20 cellular contexts compared by ENCODE assay signal in genomic region chr19:4305659-4306058, GRCh38. TPM values are rescaled to one million over a fixed set of nuclear protein-coding genes. Genes with fewer than 3 reads are reported as not detected.
A peak's percentile ranks its signal among the peaks of the same experiment; 100 is the strongest.
DNase-seq lines count a peak whose midpoint lies in the region; ATAC-seq and TF ChIP-seq lines count a peak whose summit lies in the region.
"Had no signal": no experiment of that assay in that cellular context is flagged by ENCODE, and none has a peak within 500 bp of the region (broad histone marks: within the 10 kb centered on the region; RNA-seq: fewer than 3 reads in every experiment).

No MANE protein-coding gene starts in this region.

- H3K9me3 ChIP-seq in BLaER1: peaks cover 6% of the 10 kb centered on the region; the same call in 1 of the 2 replicates
- H3K9me3 ChIP-seq in H9 (ENCODE audit: control insufficient read depth, low read depth, low read length): no peaks in the 10 kb centered on the region
- H3K9me3 ChIP-seq in naive thymus-derived CD4-positive, alpha-beta T cell (ENCODE audit: control insufficient read depth in 2 of 3, low read length in 3 of 3): no peaks in the 10 kb centered on the region
- H3K9me3 ChIP-seq: adrenal gland, testis had no signal

- no peaks in the 10 kb centered on the region; a peak in 1 of 5 replicates for H3K9me3 Mint-ChIP-seq in H9
- no peaks in the 10 kb centered on the region for H3K9me3 Mint-ChIP-seq in activated naive CD8-positive, alpha-beta T cell treated with anti-CD3 and anti-CD28 coated beads, Interleukin-2, amount 10 ng/mL, durations not matched to agents 7 days and 5 days
- H3K9me3 Mint-ChIP-seq in naive thymus-derived CD4-positive, alpha-beta T cell: no peaks in the 10 kb centered on the region

- H3K4me2 ChIP-seq in BLaER1 (peak overlapping the region; percentile 37; the same call in 1 of the 2 replicates), H9 (ENCODE audit: insufficient read depth, insufficient read length, low read length) (no peak overlapping the region)

- H2AFZ ChIP-seq in H9 (ENCODE audit: low read length): no peak overlapping the region

- no peak overlapping the region for H2BK5ac ChIP-seq in H9 (ENCODE audit: insufficient read length, low read length)

- H3K56ac ChIP-seq in H9 (ENCODE audit: insufficient read length, low read depth, low read length): no peak overlapping the region

- H3T11ph ChIP-seq in H9 (ENCODE audit: low read length): no peak overlapping the region

- no peaks in the 10 kb centered on the region for H3K79me2 ChIP-seq in H9 (ENCODE audit: insufficient read depth, low read length)

- no peak overlapping the region for H2BK15ac ChIP-seq in H9 (ENCODE audit: low read depth, low read length)

- POLR2A ChIA-PET in activated naive CD8-positive, alpha-beta T cell treated with anti-CD3 and anti-CD28 coated beads, Interleukin-2, amount 10 ng/mL, durations not matched to agents 7 days and 5 days (lab: Charles Lee): interaction anchor here (1.5 kb wide), 1 partner anchor 37 kb away, joined by 4 read pairs; no protein-coding TSS in a partner anchor
- POLR2A ChIA-PET in naive thymus-derived CD4-positive, alpha-beta T cell (lab: Charles Lee): no interaction called here

- no peaks in the 10 kb centered on the region for H3K23me2 ChIP-seq in H9 (ENCODE audit: insufficient read length, low read depth, low read length, poor library complexity, severe bottlenecking)

- H2BK12ac ChIP-seq in H9 (ENCODE audit: insufficient read length, low read depth, low read length): no peak overlapping the region

- TF ChIP-seq CTCF in H9 (conservative IDR thresholded peaks at IDR 0.05): no peak

- no peak overlapping the region for H4K91ac ChIP-seq in H9 (ENCODE audit: insufficient read length, low read depth, low read length)

- H3K9ac ChIP-seq in BLaER1 (no peak overlapping the region), H9 (ENCODE audit: extremely low read depth, insufficient read length, low read length) (no peak overlapping the region)

- peaks cover 10 to 20% of the 10 kb centered on the region in 2 experiments for H3K4me1 Mint-ChIP-seq in H9
- H3K4me1 Mint-ChIP-seq in activated naive CD8-positive, alpha-beta T cell treated with anti-CD3 and anti-CD28 coated beads, Interleukin-2, amount 10 ng/mL, durations not matched to agents 7 days and 5 days: peaks cover 19% of the 10 kb centered on the region
- H3K4me1 Mint-ChIP-seq in naive thymus-derived CD4-positive, alpha-beta T cell: peaks cover 4 to 37% (median 29%) of the 10 kb centered on the region in 7 donors

- H2BK120ac ChIP-seq in H9 (ENCODE audit: low read depth, low read length, poor library complexity, severe bottlenecking): no peak overlapping the region

- no peak overlapping the region for H2AK5ac ChIP-seq in H9 (ENCODE audit: insufficient read length, low read length)

- no peak overlapping the region for H4K5ac ChIP-seq in H9 (ENCODE audit: insufficient read length, low read depth, low read length)

- H3K4me1 ChIP-seq in BLaER1 (peaks cover 42% of the 10 kb centered on the region), H9 (ENCODE audit: insufficient read depth, low read length) (no peaks in the 10 kb centered on the region)
- H3K4me1 ChIP-seq in naive thymus-derived CD4-positive, alpha-beta T cell (ENCODE audit: control insufficient read depth in 2 of 2, insufficient read depth in 2 of 2, low read length in 2 of 2): peaks cover 4 to 24% of the 10 kb centered on the region in 2 donors
- H3K4me1 ChIP-seq: adrenal gland, foreskin keratinocyte, testis had no signal

- peaks cover 20 to 47% (median 40%) of the 10 kb centered on the region in 3 experiments; a peak in 6 of 7 replicates for H3K36me3 Mint-ChIP-seq in H9 (ENCODE audit: insufficient read depth in 1 of 3, low read depth in 3 of 3)
- H3K36me3 Mint-ChIP-seq in activated naive CD8-positive, alpha-beta T cell treated with anti-CD3 and anti-CD28 coated beads, Interleukin-2, amount 10 ng/mL, durations not matched to agents 7 days and 5 days: peaks cover 14% of the 10 kb centered on the region
- peaks cover 0 to 1% (median 0%) of the 10 kb centered on the region in 5 donors for H3K36me3 Mint-ChIP-seq in naive thymus-derived CD4-positive, alpha-beta T cell

- no peak overlapping the region for H3K4ac ChIP-seq in H9 (ENCODE audit: low read depth, low read length)

- no peak for ATAC-seq in activated naive CD8-positive, alpha-beta T cell treated with anti-CD3 and anti-CD28 coated beads, Interleukin-2, amount 10 ng/mL, durations not matched to agents 7 days and 5 days (ENCODE audit: low read depth)
- no peak for ATAC-seq in naive thymus-derived CD4-positive, alpha-beta T cell
- no peak for ATAC-seq in HG03108 (IDR thresholded peaks at IDR 0.05; ENCODE audit: unreplicated experiment)
- ATAC-seq: foreskin keratinocyte, left ventricle myocardium superior had no signal

- H3K14ac ChIP-seq in H9 (ENCODE audit: insufficient read depth, low read length): no peak overlapping the region

- CTCF ChIA-PET in naive thymus-derived CD4-positive, alpha-beta T cell (lab: Charles Lee): interaction anchor here (1.1 kb wide), 1 partner anchor 320 kb away, joined by 3 read pairs; the partner anchor contains the start of gene EEF2

- no peaks in the 10 kb centered on the region for H3K27me3 ChIP-seq in BLaER1
- H3K27me3 ChIP-seq in H9 (ENCODE audit: insufficient read depth, low read length): no peaks in the 10 kb centered on the region
- H3K27me3 ChIP-seq in naive thymus-derived CD4-positive, alpha-beta T cell (ENCODE audit: control insufficient read depth in 2 of 2, insufficient read depth in 2 of 2, low read length in 2 of 2): no peaks in the 10 kb centered on the region
- H3K27me3 ChIP-seq: foreskin keratinocyte, testis had no signal

- H3K79me1 ChIP-seq in H9 (ENCODE audit: insufficient read depth, low read depth, low read length, poor library complexity, severe bottlenecking): no peaks in the 10 kb centered on the region

- intact Hi-C loops in naive thymus-derived CD4-positive, alpha-beta T cell (cut with micrococcal nuclease): no loop called here
- intact Hi-C loops in head of caudate nucleus (cut with DNase I): no loop called here

- no peak overlapping the region for H4K8ac ChIP-seq in H9 (replicated peaks; ENCODE audit: insufficient read length, low read depth, low read length)

- no CpG with 5 or more reads among the region's 16 CpGs for WGBS in H9 (ENCODE audit: extremely low coverage, insufficient read length, low lambda C conversion rate)

- H4K20me1 ChIP-seq in BLaER1: no peaks in the 10 kb centered on the region
- H4K20me1 ChIP-seq in H9 (ENCODE audit: control insufficient read depth, insufficient read depth, insufficient read length): no peaks in the 10 kb centered on the region

- H3K4me3 ChIP-seq in BLaER1: no peak overlapping the region
- no peak overlapping the region for H3K4me3 ChIP-seq in naive thymus-derived CD4-positive, alpha-beta T cell (ENCODE audit: low read length)
- H3K4me3 ChIP-seq: adrenal gland had no signal

- H3K18ac ChIP-seq in H9 (ENCODE audit: insufficient read length, low read depth, low read length): no peak overlapping the region

- no peak overlapping the region for H2BK20ac ChIP-seq in H9 (ENCODE audit: low read depth, low read length, poor library complexity, severe bottlenecking)

- H3K36me3 ChIP-seq in BLaER1: peaks cover 42% of the 10 kb centered on the region
- no peaks in the 10 kb centered on the region for H3K36me3 ChIP-seq in naive thymus-derived CD4-positive, alpha-beta T cell (ENCODE audit: control insufficient read depth in 2 of 3, insufficient read depth in 3 of 3, low read length in 3 of 3)
- H3K36me3 ChIP-seq: adrenal gland had no signal

- H3K23ac ChIP-seq in H9 (ENCODE audit: insufficient read length, low read depth, low read length): no peak overlapping the region

- peak overlapping the region in 2 of 3 experiments; percentile 35 to 62; a peak in 1 of 7 replicates for H3K27ac Mint-ChIP-seq in H9
- no peak overlapping the region for H3K27ac Mint-ChIP-seq in activated naive CD8-positive, alpha-beta T cell treated with anti-CD3 and anti-CD28 coated beads, Interleukin-2, amount 10 ng/mL, durations not matched to agents 7 days and 5 days
- peak overlapping the region in 5 of 9 donors; percentile 23 to 59 (median 45) for H3K27ac Mint-ChIP-seq in naive thymus-derived CD4-positive, alpha-beta T cell

- DNase-seq in H9 (no peak), NCI-H524 (lab: John Stamatoyannopoulos, UW) (no peak), DMS53 treated with DMSO at 0.1 percent for 48 hours (lab: John Stamatoyannopoulos, UW; ENCODE audit: unreplicated experiment) (no peak), head of caudate nucleus (no peak)
- DNase-seq in activated naive CD8-positive, alpha-beta T cell treated with anti-CD3 and anti-CD28 coated beads, Interleukin-2, amount 10 ng/mL, durations not matched to agents 7 days and 5 days: no peak
- peak in 1 of 9 donors; percentile 1 for DNase-seq in naive thymus-derived CD4-positive, alpha-beta T cell
- DNase-seq: adrenal gland, AML-193, cerebellar nuclear complex, DMS 273 treated with DMSO at 0.1 percent for 48 hours, foreskin keratinocyte, left ventricle myocardium superior, retina, testis had no signal

- peaks cover 8% of the 10 kb centered on the region for H3K27me3 Mint-ChIP-seq in H9 (ENCODE audit: low read depth)
- no peaks in the 10 kb centered on the region for H3K27me3 Mint-ChIP-seq in activated naive CD8-positive, alpha-beta T cell treated with anti-CD3 and anti-CD28 coated beads, Interleukin-2, amount 10 ng/mL, durations not matched to agents 7 days and 5 days
- no peaks in the 10 kb centered on the region for H3K27me3 Mint-ChIP-seq in naive thymus-derived CD4-positive, alpha-beta T cell

- H3K27ac ChIP-seq in BLaER1 (no peak overlapping the region), H9 (ENCODE audit: insufficient read length, low read depth, low read length) (no peak overlapping the region)
- H3K27ac ChIP-seq in naive thymus-derived CD4-positive, alpha-beta T cell (ENCODE audit: low read depth, low read length): no peak overlapping the region
- H3K27ac ChIP-seq: adrenal gland, foreskin keratinocyte, testis had no signal

- H3K4me3 Mint-ChIP-seq in H9: peak overlapping the region; percentile 64 to 76
- H3K4me3 Mint-ChIP-seq in activated naive CD8-positive, alpha-beta T cell treated with anti-CD3 and anti-CD28 coated beads, Interleukin-2, amount 10 ng/mL, durations not matched to agents 7 days and 5 days: peak overlapping the region; percentile 71
- H3K4me3 Mint-ChIP-seq in naive thymus-derived CD4-positive, alpha-beta T cell: peak overlapping the region in 9 of 10 donors; percentile 4 to 78 (median 56)

RNA-seq across cellular contexts. Expression of gene FSD1, which starts 1.3 kb away (rescaled TPM):
- total RNA-seq in H9 (2021): 53.6 and 53.9 TPM in 2 replicates
- total RNA-seq in activated naive CD8-positive, alpha-beta T cell treated with anti-CD3 and anti-CD28 coated beads, Interleukin-2, amount 10 ng/mL, durations not matched to agents 7 days and 5 days: 10 to 100 TPM; 20.8 to 21.8 TPM
- 10 to 100 TPM in 1 of 5 experiments, 1 to 10 TPM in 4; 1.8 to 18.9 (median 3.4) TPM for total RNA-seq in naive thymus-derived CD4-positive, alpha-beta T cell
- polyA plus RNA-seq in naive thymus-derived CD4-positive, alpha-beta T cell: 1 to 10 TPM in 1 of 2 donors, under 1 TPM in 1; 0.95 to 2.0 TPM
- total RNA-seq: left ventricle myocardium superior, NCI-H460 had no signal

RNA-seq across cellular contexts. Expression of gene TMIGD2, which starts 3.5 kb away (rescaled TPM):
- total RNA-seq in H9 (2021): 0.26 TPM in 1 of 2 replicates, not detected in the other
- total RNA-seq in activated naive CD8-positive, alpha-beta T cell treated with anti-CD3 and anti-CD28 coated beads, Interleukin-2, amount 10 ng/mL, durations not matched to agents 7 days and 5 days: 10 to 100 TPM; 49.3 to 50.5 TPM
- 10 to 100 TPM; 22.3 to 50.5 (median 40.0) TPM for total RNA-seq in naive thymus-derived CD4-positive, alpha-beta T cell
- polyA plus RNA-seq in naive thymus-derived CD4-positive, alpha-beta T cell: 100 to 1,000 TPM in 1 of 2 donors, 10 to 100 TPM in 1; 99.4 to 107 TPM
- total RNA-seq: foreskin keratinocyte, left ventricle myocardium superior, LHCN-M2, myocyte, NCI-H460 had no signal
- polyA plus RNA-seq: foreskin keratinocyte had no signal

RNA-seq across cellular contexts. Expression of gene SHD, which starts 26.6 kb away (rescaled TPM):
- total RNA-seq in H9 (2021): 2.7 and 4.4 TPM in 2 replicates
- not detected for total RNA-seq in activated naive CD8-positive, alpha-beta T cell treated with anti-CD3 and anti-CD28 coated beads, Interleukin-2, amount 10 ng/mL, durations not matched to agents 7 days and 5 days
- total RNA-seq in naive thymus-derived CD4-positive, alpha-beta T cell: 1 to 10 TPM in 1 of 5 experiments, not detected in 4; 2.3 TPM
- not detected for polyA plus RNA-seq in naive thymus-derived CD4-positive, alpha-beta T cell
- total RNA-seq: foreskin keratinocyte, left ventricle myocardium superior, NCI-H460, OCI-LY7 had no signal
- polyA plus RNA-seq: foreskin keratinocyte had no signal

RNA-seq across cellular contexts. Expression of gene STAP2, which starts 33.0 kb away (rescaled TPM):
- 19.0 and 20.2 TPM in 2 replicates for total RNA-seq in H9 (2021)
- total RNA-seq in activated naive CD8-positive, alpha-beta T cell treated with anti-CD3 and anti-CD28 coated beads, Interleukin-2, amount 10 ng/mL, durations not matched to agents 7 days and 5 days: 1 to 10 TPM; 8.4 to 8.8 TPM
- total RNA-seq in naive thymus-derived CD4-positive, alpha-beta T cell: 10 to 100 TPM in 1 of 5 experiments, 1 to 10 TPM in 4; 2.6 to 11.8 (median 4.5) TPM
- polyA plus RNA-seq in naive thymus-derived CD4-positive, alpha-beta T cell: 1 to 10 TPM; 2.4 to 4.9 TPM

RNA-seq across cellular contexts. Expression of gene MPND, which starts 37.7 kb away (rescaled TPM):
- total RNA-seq in H9 (2021): 37.0 and 38.2 TPM in 2 replicates
- 10 to 100 TPM; 23.7 to 26.2 TPM for total RNA-seq in activated naive CD8-positive, alpha-beta T cell treated with anti-CD3 and anti-CD28 coated beads, Interleukin-2, amount 10 ng/mL, durations not matched to agents 7 days and 5 days
- 10 to 100 TPM in 4 of 5 experiments, 1 to 10 TPM in 1; 9.5 to 24.4 (median 20.0) TPM for total RNA-seq in naive thymus-derived CD4-positive, alpha-beta T cell
- 1 to 10 TPM; 4.0 to 6.7 TPM for polyA plus RNA-seq in naive thymus-derived CD4-positive, alpha-beta T cell

Comparison
In these comparisons a context has a peak if more than half of its experiments do, and no peak if none do; other contexts are left out.
1. RNA of gene TMIGD2, which starts 3.5 kb away (total RNA-seq): 49.3 to 50.5 TPM in activated naive CD8-positive, alpha-beta T cell treated with anti-CD3 and anti-CD28 coated beads, Interleukin-2, amount 10 ng/mL, durations not matched to agents 7 days and 5 days and 22.3 to 50.5 TPM in naive thymus-derived CD4-positive, alpha-beta T cell; 0.26 TPM in H9; every median in the first group is over 10 times any median in the second.
2. Peak in every context shown above with its lines, with median percentiles within 50 percentile points of each other: H3K4me3 Mint-ChIP-seq.